ENCODE assay signal across 12 cellular contexts in genomic region chr2:127504552-127505460, GRCh38. TPM values are rescaled to one million over a fixed set of nuclear protein-coding genes. Genes with fewer than 3 reads are reported as not detected.
A peak's percentile ranks its signal among the peaks of the same experiment; 100 is the strongest.
DNase-seq lines count a peak whose midpoint lies in the region; ATAC-seq, FAIRE-seq and TF ChIP-seq lines count a peak whose summit lies in the region.
"Had no signal": no experiment of that assay in that cellular context is flagged by ENCODE, and none has a peak within 500 bp of the region (broad histone marks: within the 10 kb centered on the region; RNA-seq: fewer than 3 reads in every experiment).

No MANE protein-coding gene starts in this region.

- H3K79me2 ChIP-seq in astrocyte (ENCODE audit: insufficient read depth, low read length): peaks cover 54% of the 10 kb centered on the region

- H3K4me1 Mint-ChIP-seq in CD4-positive, alpha-beta T cell (ENCODE audit: low read depth): peaks cover 42% of the 10 kb centered on the region
- H3K4me1 Mint-ChIP-seq in astrocyte (ENCODE audit: low read depth, unreplicated experiment): peaks cover 45% of the 10 kb centered on the region
- peaks cover 22 to 40% (median 34%) of the 10 kb centered on the region in 7 donors for H3K4me1 Mint-ChIP-seq in naive thymus-derived CD4-positive, alpha-beta T cell

- H3K9ac ChIP-seq in astrocyte (ENCODE audit: low read length): peak overlapping the region; percentile 36

- no peak for TF ChIP-seq POLR2A in H54 (IDR thresholded peaks at IDR 0.05; ENCODE audit: low read depth, low read length)

- H3K27me3 Mint-ChIP-seq in CD4-positive, alpha-beta T cell: no peaks in the 10 kb centered on the region
- H3K27me3 Mint-ChIP-seq in astrocyte (ENCODE audit: low read depth, unreplicated experiment): no peaks in the 10 kb centered on the region
- H3K27me3 Mint-ChIP-seq in naive thymus-derived CD4-positive, alpha-beta T cell: no peaks in the 10 kb centered on the region
- H3K27me3 Mint-ChIP-seq: brain had no signal

- no peak overlapping the region for H3K27ac ChIP-seq in CD4-positive, alpha-beta T cell (ENCODE audit: low read depth, low read length)
- H3K27ac ChIP-seq in astrocyte (ENCODE audit: low read depth, low read length): peak overlapping the region; percentile 34
- H3K27ac ChIP-seq in naive thymus-derived CD4-positive, alpha-beta T cell (ENCODE audit: low read depth, low read length): no peak overlapping the region

- no peak for TF ChIP-seq CTCF in CD4-positive, alpha-beta T cell (IDR thresholded peaks at IDR 0.05)
- no peak for TF ChIP-seq CTCF in astrocyte (IDR thresholded peaks at IDR 0.05; ENCODE audit: insufficient read depth, low read depth, low read length)

- H3K4me3 ChIP-seq in astrocyte (ENCODE audit: insufficient read depth, low read depth, low read length): no peak overlapping the region
- H3K4me3 ChIP-seq in naive thymus-derived CD4-positive, alpha-beta T cell (ENCODE audit: low read length): no peak overlapping the region
- H3K4me3 ChIP-seq: MG63 had no signal

- H3K9me3 Mint-ChIP-seq in CD4-positive, alpha-beta T cell: no peaks in the 10 kb centered on the region
- H3K9me3 Mint-ChIP-seq in astrocyte (ENCODE audit: unreplicated experiment): no peaks in the 10 kb centered on the region
- no peaks in the 10 kb centered on the region for H3K9me3 Mint-ChIP-seq in naive thymus-derived CD4-positive, alpha-beta T cell
- H3K9me3 Mint-ChIP-seq: brain had no signal

- H3K4me3 Mint-ChIP-seq in CD4-positive, alpha-beta T cell: no peak overlapping the region
- peak overlapping the region; percentile 7 for H3K4me3 Mint-ChIP-seq in astrocyte (ENCODE audit: unreplicated experiment)
- no peak overlapping the region for H3K4me3 Mint-ChIP-seq in naive thymus-derived CD4-positive, alpha-beta T cell
- H3K4me3 Mint-ChIP-seq: brain had no signal

- H3K36me3 ChIP-seq in astrocyte (ENCODE audit: insufficient read depth, low read length): peaks cover 46% of the 10 kb centered on the region
- H3K36me3 ChIP-seq in naive thymus-derived CD4-positive, alpha-beta T cell (ENCODE audit: control insufficient read depth in 2 of 3, insufficient read depth in 3 of 3, low read length in 3 of 3): peaks cover 29 to 54% (median 32%) of the 10 kb centered on the region in 3 experiments

- H2AFZ ChIP-seq in astrocyte (ENCODE audit: low read depth, low read length): no peak overlapping the region

- POLR2A ChIA-PET in CD4-positive, alpha-beta T cell (lab: Charles Lee): interaction anchor here (1.1 kb wide), 1 partner anchor 22 kb away, joined by 6 read pairs; the partner anchor contains the start of gene IWS1
- POLR2A ChIA-PET in naive thymus-derived CD4-positive, alpha-beta T cell (lab: Charles Lee): interaction anchor here (1.0 to 1.1 kb wide), 3 partner anchors 9 to 16 kb away, joined by 3 read pairs; no protein-coding TSS in a partner anchor

- peak; percentile 27 for FAIRE-seq in H54 (lab: Jason Lieb, UNC)
- no peak for FAIRE-seq in astrocyte (lab: Jason Lieb, UNC)

- ATAC-seq in CD4-positive, alpha-beta T cell (ENCODE audit: poor library complexity): no peak
- no peak for ATAC-seq in naive thymus-derived CD4-positive, alpha-beta T cell
- no peak for ATAC-seq in HG02973 (IDR thresholded peaks at IDR 0.05; ENCODE audit: unreplicated experiment)
- ATAC-seq: left colon, sciatic nerve had no signal

- no peak for DNase-seq in CD4-positive, alpha-beta T cell
- no peak for DNase-seq in H54 (ENCODE audit: insufficient read length, low spot score)
- no peak for DNase-seq in astrocyte (ENCODE audit: low read depth)
- DNase-seq in naive thymus-derived CD4-positive, alpha-beta T cell: no peak
- DNase-seq in NCI-H146 (lab: John Stamatoyannopoulos, UW): no peak
- no peak for DNase-seq in activated CD4-positive, alpha-beta T cell treated with anti-CD3 and anti-CD28 coated beads for 1 hour
- DNase-seq: glutamatergic neuron, left colon, MG63 had no signal

- no peaks in the 10 kb centered on the region for H3K27me3 ChIP-seq in CD4-positive, alpha-beta T cell (ENCODE audit: control insufficient read depth, insufficient read depth, low read length)
- H3K27me3 ChIP-seq in astrocyte (ENCODE audit: insufficient read depth, low read length): no peaks in the 10 kb centered on the region
- no peaks in the 10 kb centered on the region for H3K27me3 ChIP-seq in naive thymus-derived CD4-positive, alpha-beta T cell (ENCODE audit: control insufficient read depth in 2 of 2, insufficient read depth in 2 of 2, low read length in 2 of 2)
- H3K27me3 ChIP-seq: MG63 had no signal

- no peaks in the 10 kb centered on the region for H3K9me3 ChIP-seq in CD4-positive, alpha-beta T cell (ENCODE audit: control insufficient read depth, low read length)
- H3K9me3 ChIP-seq in astrocyte (ENCODE audit: insufficient read depth, low read depth, low read length): no peaks in the 10 kb centered on the region
- no peaks in the 10 kb centered on the region for H3K9me3 ChIP-seq in naive thymus-derived CD4-positive, alpha-beta T cell (ENCODE audit: control insufficient read depth in 2 of 3, low read length in 3 of 3)
- H3K9me3 ChIP-seq: MG63 had no signal

- CTCF ChIA-PET in CD4-positive, alpha-beta T cell (lab: Charles Lee): interaction anchor here (1.1 to 2.1 kb wide), 2 partner anchors 14 to 26 kb away, joined by 3 to 5 read pairs; no protein-coding TSS in a partner anchor
- CTCF ChIA-PET in naive thymus-derived CD4-positive, alpha-beta T cell (lab: Charles Lee): interaction anchor here (1.2 kb wide), 1 partner anchor 14 kb away, joined by 3 read pairs; no protein-coding TSS in a partner anchor

- no peak overlapping the region for H3K4me2 ChIP-seq in astrocyte (ENCODE audit: low read length)

- intact Hi-C loops in CD4-positive, alpha-beta T cell (cut with DNase I, micrococcal nuclease): no loop called here
- intact Hi-C loops in naive thymus-derived CD4-positive, alpha-beta T cell (cut with micrococcal nuclease): no loop called here

- H3K27ac Mint-ChIP-seq in CD4-positive, alpha-beta T cell: peak overlapping the region; percentile 13
- peak overlapping the region; percentile 89 for H3K27ac Mint-ChIP-seq in astrocyte (ENCODE audit: unreplicated experiment)
- peak overlapping the region in 7 of 9 donors; percentile 16 to 78 (median 46) for H3K27ac Mint-ChIP-seq in naive thymus-derived CD4-positive, alpha-beta T cell

- peaks cover 87% of the 10 kb centered on the region for H3K36me3 Mint-ChIP-seq in CD4-positive, alpha-beta T cell (ENCODE audit: low read depth)
- H3K36me3 Mint-ChIP-seq in astrocyte (ENCODE audit: low read depth, unreplicated experiment): peaks cover 23% of the 10 kb centered on the region
- H3K36me3 Mint-ChIP-seq in naive thymus-derived CD4-positive, alpha-beta T cell: peaks cover 21 to 55% (median 27%) of the 10 kb centered on the region in 5 donors

- peaks cover 37% of the 10 kb centered on the region for H4K20me1 ChIP-seq in astrocyte (ENCODE audit: insufficient read depth, low read length)

- peaks cover 22% of the 10 kb centered on the region for H3K4me1 ChIP-seq in astrocyte (ENCODE audit: insufficient read depth, low read length)
- H3K4me1 ChIP-seq in naive thymus-derived CD4-positive, alpha-beta T cell (ENCODE audit: control insufficient read depth in 2 of 2, insufficient read depth in 2 of 2, low read length in 2 of 2): no peaks in the 10 kb centered on the region

RNA-seq across cellular contexts. Expression of gene IWS1, which starts 21.5 kb away (rescaled TPM):
- total RNA-seq in CD4-positive, alpha-beta T cell: 10 to 100 TPM; 24.9 to 26.0 TPM
- total RNA-seq in astrocyte: 51.6 and 56.2 TPM in 2 replicates
- total RNA-seq in naive thymus-derived CD4-positive, alpha-beta T cell: 10 to 100 TPM; 24.0 to 57.5 (median 43.4) TPM
- 10 to 100 TPM; 15.7 to 39.7 TPM for polyA plus RNA-seq in naive thymus-derived CD4-positive, alpha-beta T cell

RNA-seq across cellular contexts. Expression of gene MYO7B, which starts 30.7 kb away (rescaled TPM):
- under 1 TPM; 0.05 to 0.14 TPM for total RNA-seq in CD4-positive, alpha-beta T cell
- 0.34 and 0.77 TPM in 2 replicates for total RNA-seq in astrocyte
- 1 to 10 TPM in 2 of 5 experiments, under 1 TPM in 1, not detected in 2; 0.29 to 5.9 (median 1.3) TPM for total RNA-seq in naive thymus-derived CD4-positive, alpha-beta T cell
- not detected for polyA plus RNA-seq in naive thymus-derived CD4-positive, alpha-beta T cell

Comparison
In these comparisons a context has a peak if more than half of its experiments do, and no peak if none do; other contexts are left out.
1. H3K27ac Mint-ChIP-seq: peak in every context shown above with its lines; median percentile 89 in astrocyte; 46 in naive thymus-derived CD4-positive, alpha-beta T cell; 13 in CD4-positive, alpha-beta T cell.